In genomic region chr7:155450558-155450827, GRCh38 we compare ENCODE assay signal across 31 cellular contexts. TPM values are rescaled to one million over a fixed set of nuclear protein-coding genes. Genes with fewer than 3 reads are reported as not detected.
"Had no signal": no experiment of that assay in that cellular context is flagged by ENCODE, and none has a peak within 500 bp of the region (broad histone marks: within the 10 kb centered on the region; RNA-seq: fewer than 3 reads in every experiment).

No MANE protein-coding gene starts in this region.

- H3K36me3 Mint-ChIP-seq: natural killer cell had no signal

- H3K27ac Mint-ChIP-seq: dendritic cell treated with granulocyte-macrophage colony-stimulating factor and Interleukin-4, amounts not matched to agents 40 ng/mL and 50 ng/mL, for 4 days; endodermal cell; natural killer cell had no signal

- DNase-seq: effector CD8-positive, alpha-beta T cell; foreskin fibroblast; gastrocnemius medialis; head of caudate nucleus; left cardiac atrium; left lung; mammary epithelial cell; natural killer cell; ovary; stimulated activated CD4-positive, alpha-beta T cell treated with anti-CD3 and anti-CD28 coated beads, Interleukin-1b, Interleukin-23, amount 100 ng/mL, for 48 hours; stimulated activated CD4-positive, alpha-beta T cell treated with anti-CD3 and anti-CD28 coated beads, Interleukin-4, amount 100 ng/mL, for 1 hour; stimulated activated CD8-positive, alpha-beta memory T cell treated with anti-CD3 and anti-CD28 coated beads, Interleukin-4, amount 100 ng/mL, for 48 hours; stimulated activated naive CD4-positive, alpha-beta T cell treated with Interleukin-2 at 50 U/mL for 16 hours; stomach; thyroid gland; trophoblast cell had no signal

- H2AFZ ChIP-seq: hepatocyte had no signal

- FAIRE-seq: colon, islet of Langerhans had no signal

- ATAC-seq: esophagus mucosa, gastrocnemius medialis, left cardiac atrium, left lung, natural killer cell had no signal

- H3K4me3 ChIP-seq: gastrocnemius medialis, hepatocyte, left lung, ovary, skin epidermis, stomach, thyroid gland, vagina had no signal

- H3K9me3 ChIP-seq: gastrocnemius medialis, left lung, ovary, stomach, thyroid gland, vagina had no signal

- H3K4me3 Mint-ChIP-seq: dendritic cell treated with granulocyte-macrophage colony-stimulating factor and Interleukin-4, amounts not matched to agents 40 ng/mL and 50 ng/mL, for 4 days; natural killer cell had no signal

- H3K27ac ChIP-seq: epithelial cell of prostate, gastrocnemius medialis, hepatocyte, left lung, ovary, skin epidermis, stomach, thyroid gland, vagina had no signal

- H3K9me3 Mint-ChIP-seq: dendritic cell treated with granulocyte-macrophage colony-stimulating factor and Interleukin-4, amounts not matched to agents 40 ng/mL and 50 ng/mL, for 4 days; endodermal cell; natural killer cell had no signal

- H3K36me3 ChIP-seq: gastrocnemius medialis, left lung, ovary, stomach, thyroid gland, vagina had no signal

- H3K79me2 ChIP-seq: hepatocyte had no signal

RNA-seq across cellular contexts. Expression of gene EN2, which starts 7.4 kb away (rescaled TPM):
- total RNA-seq: endodermal cell, esophagus mucosa, glomerular endothelial cell, hepatocyte, left lung, natural killer cell, pulmonary artery endothelial cell, stomach, subcutaneous adipose tissue, temporal lobe, ureter had no signal
- polyA plus RNA-seq: mammary epithelial cell, neural cell had no signal
